Comparison of ENCODE assay signal across 20 cellular contexts in the genomic region with DNA sequence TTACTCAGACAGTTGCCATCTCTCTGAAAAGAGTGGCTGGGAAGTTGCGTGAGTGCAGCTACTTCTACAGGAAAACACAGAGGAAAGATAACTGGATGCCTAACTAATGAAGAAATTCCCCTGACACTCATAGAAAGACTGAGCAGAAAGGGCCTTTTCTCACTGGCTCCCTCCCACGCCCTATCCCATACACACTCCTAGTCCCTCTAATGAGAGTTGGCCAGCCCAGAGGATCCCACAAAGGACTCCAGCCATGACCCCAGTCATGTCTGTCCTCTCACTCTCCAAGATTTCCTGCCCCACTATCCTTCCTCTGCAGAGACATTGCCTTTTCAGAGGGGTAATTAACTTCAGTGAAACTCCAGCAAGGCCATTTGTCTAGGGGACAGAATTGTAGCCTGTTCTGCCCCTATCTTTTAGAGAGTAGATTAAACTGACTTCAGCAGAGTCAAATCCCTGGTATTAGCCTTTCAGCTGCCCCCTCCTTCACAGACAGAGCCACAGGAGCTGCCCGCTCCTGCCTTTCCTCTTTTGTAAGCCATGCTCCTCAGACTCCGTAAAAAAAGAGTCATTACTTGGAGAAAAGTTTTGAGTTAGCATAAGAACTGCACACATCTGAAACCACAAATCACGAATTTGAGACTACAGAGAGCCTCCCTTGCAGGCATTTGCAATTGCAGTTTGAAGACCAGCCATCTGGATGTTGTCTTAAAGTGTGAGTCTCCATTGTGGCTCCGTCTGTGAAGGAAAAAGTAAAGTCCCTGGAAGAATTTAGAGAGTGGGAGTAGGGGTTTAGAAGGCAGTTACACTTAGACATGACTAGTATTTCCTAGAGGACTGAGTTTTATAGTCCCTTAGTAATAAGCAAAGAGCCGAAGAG.
DNase-seq lines count a peak whose midpoint lies in the region; ATAC-seq, FAIRE-seq and TF ChIP-seq lines count a peak whose summit lies in the region.
"Had no signal": no experiment of that assay in that cellular context is flagged by ENCODE, and none has a peak within 500 bp of the region (broad histone marks: within the 10 kb centered on the region; RNA-seq: fewer than 3 reads in every experiment).

No MANE protein-coding gene starts in this region.

- H3K27ac ChIP-seq in right atrium auricular region (no peak overlapping the region), testis (no peak overlapping the region)
- H3K27ac ChIP-seq: C4-2B, gastroesophageal sphincter had no signal

- no peaks in the 10 kb centered on the region for H3K27me3 ChIP-seq in right atrium auricular region
- H3K27me3 ChIP-seq in testis: no peaks in the 10 kb centered on the region
- H3K27me3 ChIP-seq: gastroesophageal sphincter, tibial nerve had no signal

- WGBS in testis, 2 donors: 61 to 70% methylated on average over 7 of the region's 7 CpGs

- H3K9me3 ChIP-seq in right atrium auricular region (no peaks in the 10 kb centered on the region), testis (no peaks in the 10 kb centered on the region)
- H3K9me3 ChIP-seq: gastroesophageal sphincter, tibial nerve had no signal

- ATAC-seq in Right ventricle myocardium inferior: peak; percentile 87
- ATAC-seq in left lobe of liver: peak; percentile 46
- ATAC-seq: gastroesophageal sphincter; stimulated activated naive B cell treated with anti-CD40 and anti-IgM and Interleukin-4, amounts not matched to agents 10 μg/mL and 1 μg/mL and 100 μg/mL, for 72 hours had no signal

- H3K4me1 ChIP-seq in right atrium auricular region (no peaks in the 10 kb centered on the region), testis (no peaks in the 10 kb centered on the region)
- H3K4me1 ChIP-seq: gastroesophageal sphincter had no signal

- DNase-seq in Right ventricle myocardium inferior (ENCODE audit: missing footprints) (no peak), right atrium auricular region (ENCODE audit: low spot score) (no peak), left lobe of liver (ENCODE audit: low spot score) (no peak), testis (peak; percentile 40), NCI-H2081 (lab: John Stamatoyannopoulos, UW) (no peak), NOMO-1 treated with DMSO at 0.1 percent for 48 hours (lab: John Stamatoyannopoulos, UW; ENCODE audit: unreplicated experiment) (no peak), middle frontal gyrus (ENCODE audit: extremely low spot score, low spot score) (no peak)
- DNase-seq: 8988T; activated CD4-positive, alpha-beta T cell treated with anti-CD3 and anti-CD28 coated beads, Interleukin-2, amount 50 U/mL, for 48 hours; activated naive CD4-positive, alpha-beta T cell; activated T-cell treated with anti-CD3 and anti-CD28 coated beads for 4 hours; NCI-H146; NCI-H446 treated with DMSO at 0.1 percent for 48 hours; stimulated activated CD4-positive, alpha-beta T cell treated with anti-CD3 and anti-CD28 coated beads, Interleukin-15, amount 100 ng/mL, for 24 hours; stimulated activated naive B cell treated with anti-CD40 and anti-IgM and Interleukin-4, amounts not matched to agents 10 μg/mL and 1 μg/mL and 100 μg/mL, for 72 hours had no signal

- intact Hi-C loops in Right ventricle myocardium inferior (cut with DNase I) (no loop called here), testis (cut with DNase I; ENCODE audit: low total_unique reads) (no loop called here)

- no peak for TF ChIP-seq CTCF in right atrium auricular region (IDR thresholded peaks at IDR 0.05)
- TF ChIP-seq CTCF in testis (IDR thresholded peaks at IDR 0.05): no peak

- no peak for TF ChIP-seq POLR2A in testis (IDR thresholded peaks at IDR 0.05)

- H3K4me3 ChIP-seq in right atrium auricular region (no peak overlapping the region), testis (no peak overlapping the region)
- H3K4me3 ChIP-seq: gastroesophageal sphincter, tibial nerve had no signal

- FAIRE-seq in endometrium (lab: Jason Lieb, UNC): peak; percentile 26
- FAIRE-seq: colon had no signal

- H3K36me3 ChIP-seq in right atrium auricular region (no peaks in the 10 kb centered on the region), testis (ENCODE audit: low read depth, missing control alignments) (no peaks in the 10 kb centered on the region)
- H3K36me3 ChIP-seq: gastroesophageal sphincter, tibial nerve had no signal
